17 cellular contexts compared by ENCODE assay signal in the genomic region with DNA sequence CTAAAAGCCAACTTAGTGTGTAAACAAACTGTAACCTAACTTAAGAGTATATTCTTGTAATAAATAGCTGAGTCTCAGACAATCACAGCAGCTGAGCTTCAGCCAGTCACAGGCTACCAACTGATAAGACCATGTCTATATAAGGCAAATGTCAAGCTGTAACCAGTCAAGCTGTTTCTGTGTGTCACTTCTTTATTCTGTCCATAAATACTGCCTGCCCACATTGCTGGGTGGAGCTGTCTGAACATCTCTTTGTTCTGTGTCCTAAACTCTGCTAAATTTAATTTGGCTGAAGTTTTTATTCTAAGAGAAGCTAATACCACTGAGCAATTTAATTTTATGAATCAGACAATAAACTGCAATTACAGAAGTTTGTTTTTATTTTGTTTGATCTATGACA.
"Had no signal": no experiment of that assay in that cellular context is flagged by ENCODE, and none has a peak within 500 bp of the region (broad histone marks: within the 10 kb centered on the region; RNA-seq: fewer than 3 reads in every experiment).

No MANE protein-coding gene starts in this region.

- ATAC-seq: lower lobe of right lung; stimulated activated naive B cell treated with anti-CD40 and anti-IgM and Interleukin-4, amounts not matched to agents 10 μg/mL and 1 μg/mL and 100 μg/mL, for 72 hours had no signal

- H3K27me3 Mint-ChIP-seq: activated naive CD8-positive, alpha-beta T cell treated with anti-CD3 and anti-CD28 coated beads, Interleukin-2, amount 10 ng/mL, durations not matched to agents 7 days and 5 days; stimulated activated naive B cell treated with anti-CD40 and anti-IgM and Interleukin-4, amounts not matched to agents 10 μg/mL and 1 μg/mL and 100 μg/mL, for 72 hours had no signal

- H3K27me3 ChIP-seq: esophagus squamous epithelium, neural progenitor cell, ovary, sigmoid colon, tibial nerve, uterus had no signal

- H3K9ac ChIP-seq: neural progenitor cell had no signal

- H3K4me1 Mint-ChIP-seq: activated naive CD8-positive, alpha-beta T cell treated with anti-CD3 and anti-CD28 coated beads, Interleukin-2, amount 10 ng/mL, durations not matched to agents 7 days and 5 days; stimulated activated naive B cell treated with anti-CD40 and anti-IgM and Interleukin-4, amounts not matched to agents 10 μg/mL and 1 μg/mL and 100 μg/mL, for 72 hours had no signal

- H3K9me3 ChIP-seq: lower lobe of right lung, ovary, tibial nerve, uterus had no signal

- H3K4me3 ChIP-seq: esophagus squamous epithelium, lower lobe of right lung, neural progenitor cell, ovary, sigmoid colon, tibial nerve, uterus had no signal

- H3K36me3 ChIP-seq: esophagus squamous epithelium, lower lobe of right lung, neural progenitor cell, ovary, sigmoid colon, tibial nerve, uterus had no signal

- H3K27ac Mint-ChIP-seq: activated naive CD8-positive, alpha-beta T cell treated with anti-CD3 and anti-CD28 coated beads, Interleukin-2, amount 10 ng/mL, durations not matched to agents 7 days and 5 days; stimulated activated naive B cell treated with anti-CD40 and anti-IgM and Interleukin-4, amounts not matched to agents 10 μg/mL and 1 μg/mL and 100 μg/mL, for 72 hours had no signal

- H3K4me1 ChIP-seq: esophagus squamous epithelium, lower lobe of right lung, sigmoid colon, tibial nerve, uterus had no signal

- H3K27ac ChIP-seq: esophagus squamous epithelium, lower lobe of right lung, neural progenitor cell, ovary, sigmoid colon, tibial nerve, uterus had no signal

- H3K4me2 ChIP-seq: neural progenitor cell had no signal

- H3K4me3 Mint-ChIP-seq: activated naive CD8-positive, alpha-beta T cell treated with anti-CD3 and anti-CD28 coated beads, Interleukin-2, amount 10 ng/mL, durations not matched to agents 7 days and 5 days; neural progenitor cell; stimulated activated naive B cell treated with anti-CD40 and anti-IgM and Interleukin-4, amounts not matched to agents 10 μg/mL and 1 μg/mL and 100 μg/mL, for 72 hours had no signal

- DNase-seq: activated CD4-positive, CD25-positive, alpha-beta regulatory T cell treated with anti-CD3 and anti-CD28 coated beads, Interleukin-2, amount 50 U/mL, for 72 hours; activated naive CD4-positive, alpha-beta T cell; activated naive CD8-positive, alpha-beta T cell treated with anti-CD3 and anti-CD28 coated beads, Interleukin-2, amount 10 ng/mL, durations not matched to agents 7 days and 5 days; activated T-cell treated with anti-CD3 and anti-CD28 coated beads for 4 hours; anterior cingulate cortex; cerebellar nuclear complex; effector CD8-positive, alpha-beta T cell; esophagus squamous epithelium; lower lobe of right lung; ovary; sigmoid colon; stimulated activated CD4-positive, alpha-beta T cell treated with anti-CD3 and anti-CD28 coated beads, Interleukin-12 subunit alpha, Interleukin-12 subunit beta, amount 100 ng/mL, for 4 hours; stimulated activated naive B cell treated with anti-CD40 and anti-IgM and Interleukin-4, amounts not matched to agents 10 μg/mL and 1 μg/mL and 100 μg/mL, for 72 hours; T-helper 9 cell; uterus had no signal

- H3K36me3 Mint-ChIP-seq: activated naive CD8-positive, alpha-beta T cell treated with anti-CD3 and anti-CD28 coated beads, Interleukin-2, amount 10 ng/mL, durations not matched to agents 7 days and 5 days; neural progenitor cell; stimulated activated naive B cell treated with anti-CD40 and anti-IgM and Interleukin-4, amounts not matched to agents 10 μg/mL and 1 μg/mL and 100 μg/mL, for 72 hours had no signal
